ENCODE assay signal across 24 cellular contexts in the genomic region with DNA sequence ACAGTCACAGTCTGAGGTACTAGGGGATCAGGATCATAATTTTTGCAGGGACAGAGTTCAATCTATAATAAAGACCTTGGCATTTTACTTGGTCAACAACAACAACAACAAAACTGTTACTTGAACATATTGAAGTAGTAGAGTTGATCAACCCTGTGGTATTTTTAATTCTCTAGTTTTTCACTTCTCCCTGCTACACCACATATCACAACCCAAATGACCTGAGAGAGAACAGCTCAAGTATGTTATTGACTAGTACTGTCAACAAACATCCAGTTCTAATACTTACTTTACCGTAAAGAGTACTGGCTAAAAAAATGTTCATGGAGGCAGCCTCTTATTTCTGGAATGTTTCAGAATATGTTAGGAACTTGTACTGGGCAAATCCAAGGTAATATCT.
"Had no signal": no experiment of that assay in that cellular context is flagged by ENCODE, and none has a peak within 500 bp of the region (broad histone marks: within the 10 kb centered on the region; RNA-seq: fewer than 3 reads in every experiment).

No MANE protein-coding gene starts in this region.

- H3K4me3 ChIP-seq: adrenal gland, coronary artery, MG63, SJSA1 had no signal

- ATAC-seq: activated T-cell treated with anti-CD3 and anti-CD28 coated beads, Interleukin-2, amount 50 U/mL, for 72 hours; PC-3; T-helper 17 cell had no signal

- H3K9me3 ChIP-seq: adrenal gland, MG63, SJSA1 had no signal

- H3K36me3 Mint-ChIP-seq: activated naive CD4-positive, alpha-beta T cell treated with anti-CD3 and anti-CD28 coated beads, Interleukin-2, amount 10 ng/mL, durations not matched to agents 7 days and 5 days; activated naive CD8-positive, alpha-beta T cell treated with anti-CD3 and anti-CD28 coated beads for 36 hours had no signal

- H3K27ac Mint-ChIP-seq: activated CD4-positive, alpha-beta memory T cell treated with anti-CD3 and anti-CD28 coated beads, Interleukin-2, amount 10 ng/mL, durations not matched to agents 7 days and 5 days; activated CD4-positive, alpha-beta T cell treated with anti-CD3 and anti-CD28 coated beads, Interleukin-2, amount 10 ng/mL, durations not matched to agents 7 days and 5 days; activated naive CD4-positive, alpha-beta T cell treated with anti-CD3 and anti-CD28 coated beads, Interleukin-2, amount 10 ng/mL, durations not matched to agents 7 days and 5 days; activated naive CD8-positive, alpha-beta T cell treated with anti-CD3 and anti-CD28 coated beads for 36 hours; activated T-cell treated with anti-CD3 and anti-CD28 coated beads, Interleukin-2, amount 50 U/mL, for 72 hours; activated T-helper 2 cell treated with anti-CD3 and anti-CD28 coated beads, Interferon-gamma antibody, Interleukin-2, Interleukin-4, amounts not matched to agents 10 μg/mL and 5 μg/mL and 100 μg/mL, durations not matched to agents 14 hours and 24 hours and 36 hours; T-helper 17 cell had no signal

- H3K4me3 Mint-ChIP-seq: activated CD4-positive, alpha-beta memory T cell treated with anti-CD3 and anti-CD28 coated beads, Interleukin-2, amount 10 ng/mL, durations not matched to agents 7 days and 5 days; activated CD4-positive, alpha-beta T cell treated with anti-CD3 and anti-CD28 coated beads, Interleukin-2, amount 10 ng/mL, durations not matched to agents 7 days and 5 days; activated naive CD4-positive, alpha-beta T cell treated with anti-CD3 and anti-CD28 coated beads, Interleukin-2, amount 10 ng/mL, durations not matched to agents 7 days and 5 days; activated naive CD8-positive, alpha-beta T cell treated with anti-CD3 and anti-CD28 coated beads for 36 hours; activated T-cell treated with anti-CD3 and anti-CD28 coated beads, Interleukin-2, amount 50 U/mL, for 72 hours; T-helper 17 cell had no signal

- H3K4me1 ChIP-seq: adrenal gland, SJSA1 had no signal

- H3K27me3 ChIP-seq: adrenal gland, MG63, SJSA1 had no signal

- DNase-seq: activated CD4-positive, alpha-beta memory T cell treated with anti-CD3 and anti-CD28 coated beads, Interleukin-2, amount 10 ng/mL, durations not matched to agents 7 days and 5 days; activated CD4-positive, alpha-beta T cell treated with anti-CD3 and anti-CD28 coated beads, Interleukin-2, amount 10 ng/mL, durations not matched to agents 7 days and 5 days; activated CD4-positive, CD25-positive, alpha-beta regulatory T cell; activated gamma-delta T cell treated with Interleukin-2 at 50 U/mL for 16 hours; activated naive CD4-positive, alpha-beta T cell treated with anti-CD3 and anti-CD28 coated beads, Interleukin-2, amount 10 ng/mL, durations not matched to agents 7 days and 5 days; activated naive CD8-positive, alpha-beta T cell treated with anti-CD3 and anti-CD28 coated beads for 36 hours; activated T-cell treated with anti-CD3 and anti-CD28 coated beads for 4 hours; activated T-cell treated with anti-CD3 and anti-CD28 coated beads, Interleukin-2, amount 50 U/mL, for 72 hours; adrenal gland; anterior cingulate cortex; central memory CD4-positive, alpha-beta T cell; NCI-H1105 treated with DMSO at 0.1 percent for 48 hours; NCI-H1436 treated with DMSO at 0.1 percent for 48 hours; NCI-H187 treated with DMSO at 0.1 percent for 48 hours; NCI-H2081 treated with DMSO at 0.1 percent for 48 hours; NCI-H446; PC-3; SHP77; T-helper 17 cell; T-helper 9 cell had no signal

- H3K9me3 Mint-ChIP-seq: activated CD4-positive, alpha-beta memory T cell treated with anti-CD3 and anti-CD28 coated beads, Interleukin-2, amount 10 ng/mL, durations not matched to agents 7 days and 5 days; activated CD4-positive, alpha-beta T cell treated with anti-CD3 and anti-CD28 coated beads, Interleukin-2, amount 10 ng/mL, durations not matched to agents 7 days and 5 days; activated naive CD4-positive, alpha-beta T cell treated with anti-CD3 and anti-CD28 coated beads, Interleukin-2, amount 10 ng/mL, durations not matched to agents 7 days and 5 days; activated naive CD8-positive, alpha-beta T cell treated with anti-CD3 and anti-CD28 coated beads for 36 hours; activated T-cell treated with anti-CD3 and anti-CD28 coated beads, Interleukin-2, amount 50 U/mL, for 72 hours; activated T-helper 2 cell treated with anti-CD3 and anti-CD28 coated beads, Interferon-gamma antibody, Interleukin-2, Interleukin-4, amounts not matched to agents 10 μg/mL and 5 μg/mL and 100 μg/mL, durations not matched to agents 14 hours and 24 hours and 36 hours had no signal

- H3K27ac ChIP-seq: adrenal gland, coronary artery, SJSA1 had no signal

- H3K4me1 Mint-ChIP-seq: activated naive CD4-positive, alpha-beta T cell treated with anti-CD3 and anti-CD28 coated beads, Interleukin-2, amount 10 ng/mL, durations not matched to agents 7 days and 5 days had no signal

- H3K36me3 ChIP-seq: adrenal gland, MG63, SJSA1 had no signal
